ENCODE assay signal across 8 cellular contexts in the genomic region with DNA sequence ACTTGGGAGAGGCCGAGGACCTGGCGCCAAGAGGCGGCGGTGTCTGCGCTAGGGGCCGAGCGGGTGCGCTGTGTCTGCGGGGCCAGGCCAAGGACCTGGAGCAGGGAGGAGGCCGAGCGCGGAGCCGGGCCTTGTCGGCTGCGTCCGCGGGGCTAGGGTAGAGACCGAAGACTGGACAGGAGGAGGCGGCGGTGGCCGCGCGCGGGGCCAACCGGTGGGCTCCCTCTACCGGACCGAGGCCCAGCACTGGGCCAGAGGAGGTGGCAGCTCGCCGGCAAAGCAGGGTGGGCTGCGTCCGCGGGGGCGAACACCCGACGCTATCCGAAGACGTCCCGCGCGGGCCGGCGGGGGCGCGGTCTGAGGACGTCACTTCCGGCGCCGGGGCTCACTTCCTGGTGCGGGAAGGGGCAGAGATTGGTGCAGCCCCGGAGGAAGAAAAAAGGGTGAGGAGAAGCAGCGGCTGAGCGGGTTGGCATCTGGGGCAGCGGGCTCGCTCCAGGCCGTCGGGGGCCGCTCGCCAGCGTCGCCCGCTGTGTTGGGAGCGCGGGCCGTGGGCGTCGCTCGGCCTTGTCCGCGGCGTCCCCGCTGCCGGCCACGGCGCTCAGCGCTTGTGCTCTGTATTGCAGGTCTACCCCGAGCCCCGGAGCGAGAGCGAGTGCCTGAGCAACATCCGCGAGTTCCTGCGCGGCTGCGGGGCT. TPM values are rescaled to one million over a fixed set of nuclear protein-coding genes. Genes with fewer than 3 reads are reported as not detected.
A peak's percentile ranks its signal among the peaks of the same experiment; 100 is the strongest.
DNase-seq lines count a peak whose midpoint lies in the region; ATAC-seq and TF ChIP-seq lines count a peak whose summit lies in the region.

No MANE protein-coding gene starts in this region.

- DNase-seq in BE2C (peak; percentile 92), NCI-H510A treated with DMSO at 0.1 percent for 48 hours (lab: John Stamatoyannopoulos, UW) (peak; percentile 79), left colon (peak; percentile 90 to 93)
- DNase-seq in activated CD4-positive, alpha-beta T cell treated with anti-CD3 and anti-CD28 coated beads for 4 hours: peak; percentile 87 to 91
- peak; percentile 87 to 93 for DNase-seq in stimulated activated CD4-positive, alpha-beta T cell treated with anti-CD3 and anti-CD28 coated beads, Interleukin-1b, Interleukin-23, amount 100 ng/mL, for 4 hours (ENCODE audit: low read depth in 2 of 2)

- peak overlapping the region; percentile 90 for H3K27ac ChIP-seq in cingulate gyrus (ENCODE audit: low read depth, low read length)

- H3K9me3 ChIP-seq in BE2C: no peaks in the 10 kb centered on the region

- H3K36me3 ChIP-seq in BE2C: no peaks in the 10 kb centered on the region

- peak overlapping the region; percentile 78 for H3K4me3 ChIP-seq in BE2C (ENCODE audit: low read depth, low read length)

- H3K4me1 ChIP-seq in BE2C: no peaks in the 10 kb centered on the region

- peak; percentile 81 for TF ChIP-seq POLR2A in GM19193 (IDR thresholded peaks at IDR 0.05; ENCODE audit: extremely low read depth, insufficient read depth, insufficient read length)

- ATAC-seq in HG03432 (IDR thresholded peaks at IDR 0.05; ENCODE audit: unreplicated experiment) (peak; percentile 91), left colon (peak; percentile 92)

- peaks cover 2% of the 10 kb centered on the region for H3K27me3 ChIP-seq in BE2C

- TF ChIP-seq CTCF in BE2C (IDR thresholded peaks at IDR 0.05; ENCODE audit: low read depth, low read length): no peak

- intact Hi-C loops in left colon (cut with DNase I, micrococcal nuclease): loop anchor here in 1 of 2 donors (10.0 kb wide), 1 partner anchor 61 kb away; no protein-coding TSS in a partner anchor

RNA-seq across cellular contexts. Expression of gene ARHGEF7, which starts 38.3 kb away (rescaled TPM):
- 34.3 TPM for polyA plus RNA-seq in BE2C (2012; ENCODE audit: insufficient read depth, insufficient read length, low read depth)
- total RNA-seq in left colon: 10 to 100 TPM; 53.0 to 53.5 TPM

Comparison
In these comparisons a context has a peak if more than half of its experiments do, and no peak if none do; other contexts are left out.
1. Peak in every context shown above with its lines: DNase-seq, ATAC-seq, H3K4me3 ChIP-seq and H3K27ac ChIP-seq.